In genomic region chr4:150853882-150854281, GRCh38 we compare ENCODE assay signal across 22 cellular contexts.
DNase-seq lines count a peak whose midpoint lies in the region; FAIRE-seq and TF ChIP-seq lines count a peak whose summit lies in the region.
"Had no signal": no experiment of that assay in that cellular context is flagged by ENCODE, and none has a peak within 500 bp of the region (broad histone marks: within the 10 kb centered on the region; RNA-seq: fewer than 3 reads in every experiment).

No MANE protein-coding gene starts in this region.

- H3K36me3 ChIP-seq in adipocyte (ENCODE audit: control insufficient read depth, insufficient read depth, low read length, severe bottlenecking) = peaks cover 12% of the 10 kb centered on the region
- H3K36me3 ChIP-seq in osteoblast (ENCODE audit: insufficient read depth, low read length) = no peaks in the 10 kb centered on the region
- peaks cover 0 to 8% of the 10 kb centered on the region in 2 donors for H3K36me3 ChIP-seq in vagina
- H3K36me3 ChIP-seq: BE2C had no signal

- no peak overlapping the region for H3K4me2 ChIP-seq in osteoblast (ENCODE audit: insufficient read depth, low read length)
- H3K4me2 ChIP-seq: BLaER1 had no signal

- no peak overlapping the region for H2AFZ ChIP-seq in osteoblast (ENCODE audit: low read length)

- TF ChIP-seq POLR2A in vagina (IDR thresholded peaks at IDR 0.05) (no peak), H54 (IDR thresholded peaks at IDR 0.05; ENCODE audit: low read depth, low read length) (no peak)

- H4K20me1 ChIP-seq in osteoblast (ENCODE audit: insufficient read depth, low read length) = no peaks in the 10 kb centered on the region
- H4K20me1 ChIP-seq: BLaER1 had no signal

- FAIRE-seq in H54 (lab: Jason Lieb, UNC) = no peak
- FAIRE-seq: A204.1, GM12891, GM19239 had no signal

- H3K4me1 ChIP-seq in adipocyte (ENCODE audit: control insufficient read depth, insufficient read depth, low read length) = no peaks in the 10 kb centered on the region
- no peaks in the 10 kb centered on the region for H3K4me1 ChIP-seq in osteoblast (ENCODE audit: insufficient read depth, low read length)
- no peaks in the 10 kb centered on the region for H3K4me1 ChIP-seq in vagina

- H3K4me3 ChIP-seq in adipocyte (ENCODE audit: low read length) (no peak overlapping the region), osteoblast (ENCODE audit: insufficient read depth, low read length) (no peak overlapping the region), vagina (no peak overlapping the region)
- H3K4me3 ChIP-seq: BLaER1 had no signal

- no peak for TF ChIP-seq CTCF in osteoblast (IDR thresholded peaks at IDR 0.05; ENCODE audit: extremely low read depth, low read depth, low read length)
- no peak for TF ChIP-seq CTCF in vagina (IDR thresholded peaks at IDR 0.05)

- intact Hi-C loops in vagina (cut with DNase I) = loop anchor here (1.0 kb wide), 1 partner anchor 10 kb away; no protein-coding TSS in a partner anchor

- H3K79me2 ChIP-seq in osteoblast (ENCODE audit: insufficient read depth, low read length) = no peaks in the 10 kb centered on the region

- DNase-seq in adipocyte (ENCODE audit: low read depth) (peak; percentile 7), osteoblast (ENCODE audit: insufficient read length, low spot score, missing footprints) (peak; percentile 13), vagina (ENCODE audit: extremely low spot score in 2 of 2) (no peak), H54 (ENCODE audit: insufficient read length, low spot score) (no peak), NCI-H345 treated with DMSO at 0.1 percent for 48 hours (lab: John Stamatoyannopoulos, UW; ENCODE audit: unreplicated experiment) (no peak)
- DNase-seq: 8988T; ACHN; BE2C; C1 segment of cervical spinal cord; CD4-positive, alpha-beta memory T cell; CD4-positive, CD25-positive, alpha-beta regulatory T cell; CD8-positive, alpha-beta memory T cell; COR-L47; DMS 273 treated with DMSO at 0.1 percent for 48 hours; DMS153; DMS53; DMS79 treated with DMSO at 0.1 percent for 48 hours; GF-D8 had no signal

- no peak overlapping the region for H3K27ac ChIP-seq in osteoblast (ENCODE audit: low read depth, low read length)
- no peak overlapping the region for H3K27ac ChIP-seq in vagina
- H3K27ac ChIP-seq: BLaER1 had no signal

- H3K27me3 ChIP-seq in adipocyte (replicated peaks; ENCODE audit: control insufficient read depth, insufficient read depth, low read length) = no peaks in the 10 kb centered on the region
- H3K27me3 ChIP-seq in osteoblast (ENCODE audit: insufficient read depth, low read length) = no peaks in the 10 kb centered on the region
- H3K27me3 ChIP-seq in vagina = no peaks in the 10 kb centered on the region
- H3K27me3 ChIP-seq: BE2C, BLaER1 had no signal

- no peak overlapping the region for H3K9ac ChIP-seq in adipocyte (ENCODE audit: low read length)
- H3K9ac ChIP-seq: BLaER1 had no signal

- H3K9me3 ChIP-seq in adipocyte (ENCODE audit: control insufficient read depth, low read length) = no peaks in the 10 kb centered on the region
- no peaks in the 10 kb centered on the region for H3K9me3 ChIP-seq in osteoblast (ENCODE audit: low read depth, low read length)
- H3K9me3 ChIP-seq in vagina = no peaks in the 10 kb centered on the region
- H3K9me3 ChIP-seq: BE2C, BLaER1 had no signal

Comparison
In these comparisons a context has a peak if more than half of its experiments do, and no peak if none do; other contexts are left out.
1. DNase-seq: peak in adipocyte (single experiment) and osteoblast (single experiment); none in vagina (0 of 2), H54 (single experiment) and NCI-H345 treated with DMSO at 0.1 percent for 48 hours (single experiment).